8 cellular contexts compared by ENCODE assay signal in genomic region chr1:25337483-25338187, GRCh38. TPM values are rescaled to one million over a fixed set of nuclear protein-coding genes. Genes with fewer than 3 reads are reported as not detected.
DNase-seq lines count a peak whose midpoint lies in the region; ATAC-seq and TF ChIP-seq lines count a peak whose summit lies in the region.
"Not testable (repeated sequence)": the region's sequence is repeated elsewhere in the genome, so short reads cannot be mapped to it uniquely, and the experiment has no call there.

No MANE protein-coding gene starts in this region.

- H3K4me3 ChIP-seq in Peyer's patch (peak overlapping the region; percentile 53 to 94 (median 84)), epithelial cell of proximal tubule (ENCODE audit: low read depth, low read length) (peak overlapping the region; percentile 91), mesodermal cell (ENCODE audit: extremely low read depth, insufficient read depth, low read length, poor library complexity, severe bottlenecking) (peak overlapping the region; percentile 92)

- H3K4me3 Mint-ChIP-seq in CD4-positive, alpha-beta T cell = peak overlapping the region; percentile 98

- ATAC-seq in CD4-positive, alpha-beta T cell (ENCODE audit: poor library complexity) = peak; percentile 45
- ATAC-seq in GM19467 (IDR thresholded peaks at IDR 0.05; ENCODE audit: unreplicated experiment) (peak; percentile 34), HG03095 (IDR thresholded peaks at IDR 0.05; ENCODE audit: unreplicated experiment) (peak; percentile 33)

- peak overlapping the region; percentile 78 for H3K27ac Mint-ChIP-seq in CD4-positive, alpha-beta T cell

- intact Hi-C loops in CD4-positive, alpha-beta T cell (cut with DNase I, micrococcal nuclease) = loop anchor here (2.0 to 10.0 kb wide), 5 partner anchors 90 to 1513 kb away; partner anchors contain the start of genes MACO1 (in 2 of the 2), RSRP1 (in 2 of the 2) and HMGCL (in 1 of the 2)

- not testable (repeated sequence) for H3K9me3 Mint-ChIP-seq in CD4-positive, alpha-beta T cell

- peak overlapping the region; percentile 97 for H3K27ac ChIP-seq in CD4-positive, alpha-beta T cell (ENCODE audit: low read depth, low read length)
- H3K27ac ChIP-seq in Peyer's patch = peak overlapping the region; percentile 90 to 97 (median 95)
- not testable (repeated sequence) for H3K27ac ChIP-seq in mesodermal cell (ENCODE audit: low read depth, low read length, severe bottlenecking)

- DNase-seq in CD4-positive, alpha-beta T cell = peak in 8 of 10 experiments; percentile 13 to 43 (median 24)
- DNase-seq in Peyer's patch = peak in 2 of 3 donors; percentile 48 to 51
- peak; percentile 20 for DNase-seq in activated gamma-delta T cell treated with Interleukin-2 at 50 U/mL for 16 hours
- not testable (repeated sequence) for DNase-seq in epithelial cell of proximal tubule (ENCODE audit: low read depth)
- peak in 2 of 3 experiments; percentile 14 to 23 for DNase-seq in stimulated activated CD4-positive, alpha-beta T cell treated with anti-CD3 and anti-CD28 coated beads, TNF-alpha, amount 100 ng/mL, for 4 hours (ENCODE audit: low read depth in 3 of 3)

- not testable (repeated sequence) for H3K36me3 ChIP-seq in Peyer's patch
- H3K36me3 ChIP-seq in mesodermal cell (ENCODE audit: control insufficient read depth, insufficient read depth, low read length) = peaks cover 15% of the 10 kb centered on the region

- not testable (repeated sequence) for H3K27me3 Mint-ChIP-seq in CD4-positive, alpha-beta T cell

- peaks cover 47% of the 10 kb centered on the region for H3K36me3 Mint-ChIP-seq in CD4-positive, alpha-beta T cell (ENCODE audit: low read depth)

- H3K4me1 Mint-ChIP-seq in CD4-positive, alpha-beta T cell (ENCODE audit: low read depth) = peaks cover 38% of the 10 kb centered on the region

- POLR2A ChIA-PET in CD4-positive, alpha-beta T cell (lab: Charles Lee) = interaction anchor here (3.1 kb wide), 1 partner anchor 90 kb away, joined by 15 read pairs; the partner anchor contains the start of gene RSRP1

- WGBS in mesodermal cell (ENCODE audit: insufficient coverage in 2 of 2), 2 experiments = 0% methylated on average over 1 to 7 of the region's 39 CpGs

- CTCF ChIA-PET in CD4-positive, alpha-beta T cell (lab: Charles Lee) = not testable (repeated sequence)

- TF ChIP-seq CTCF in CD4-positive, alpha-beta T cell (IDR thresholded peaks at IDR 0.05); Peyer's patch (IDR thresholded peaks at IDR 0.05); epithelial cell of proximal tubule (conservative IDR thresholded peaks at IDR 0.05; ENCODE audit: low read depth, low read length): not testable (repeated sequence)

- peaks cover 0 to 19% (median 8%) of the 10 kb centered on the region in 4 donors for H3K4me1 ChIP-seq in Peyer's patch
- not testable (repeated sequence) for H3K4me1 ChIP-seq in mesodermal cell (ENCODE audit: control insufficient read depth, insufficient read depth, low read length, poor library complexity, severe bottlenecking)

- TF ChIP-seq POLR2A in Peyer's patch (IDR thresholded peaks at IDR 0.05) = not testable (repeated sequence)

- not testable (repeated sequence) for H3K9me3 ChIP-seq in CD4-positive, alpha-beta T cell (ENCODE audit: control insufficient read depth, low read length); Peyer's patch; mesodermal cell (ENCODE audit: control insufficient read depth, low read length)

- not testable (repeated sequence) for H3K27me3 ChIP-seq in CD4-positive, alpha-beta T cell (ENCODE audit: control insufficient read depth, insufficient read depth, low read length); Peyer's patch

RNA-seq across cellular contexts. Expression of gene TMEM50A, which starts 0.5 kb away (rescaled TPM):
- 10 to 100 TPM; 82.6 to 83.1 TPM for total RNA-seq in CD4-positive, alpha-beta T cell
- total RNA-seq in Peyer's patch (100 to 1,000 TPM in 1 of 4 donors, 10 to 100 TPM in 3; 43.7 to 101 (median 56.2) TPM), epithelial cell of proximal tubule (95.2 and 154 TPM in 2 replicates)
- 119 TPM for polyA plus RNA-seq in mesodermal cell (2013, experiment 1 of 2)
- polyA plus RNA-seq in mesodermal cell (2013, experiment 2 of 2) = 130 TPM
